Comparison of ENCODE assay signal across 8 cellular contexts in genomic region chr14:30270200-30271161, GRCh38.
DNase-seq lines count a peak whose midpoint lies in the region; ATAC-seq and TF ChIP-seq lines count a peak whose summit lies in the region.

No MANE protein-coding gene starts in this region.

- no peaks in the 10 kb centered on the region for H3K9me3 Mint-ChIP-seq in activated T-helper 1 cell treated with anti-CD3 and anti-CD28 coated beads, Interleukin-12 subunit alpha, Interleukin-12 subunit beta, Interleukin-2, Interleukin-4 antibody, amounts not matched to agents 30 ng/mL and 10 ng/mL and 1 ng/mL, durations not matched to agents 14 hours and 24 hours and 36 hours

- H3K27me3 ChIP-seq in PC-3 (ENCODE audit: low read length) (peaks cover 29% of the 10 kb centered on the region), tibial artery (peaks cover 0 to 3% of the 10 kb centered on the region in 2 donors)

- POLR2A ChIA-PET in PC-3 (lab: Charles Lee; ENCODE audit: unreplicated experiment), result no interaction called here

- CTCF ChIA-PET in PC-3 (lab: Charles Lee), result interaction anchor here (0.5 to 1.8 kb wide), 17 partner anchors 11 to 1292 kb away, joined by 3 to 17 read pairs (median 4); no protein-coding TSS in a partner anchor

- peak; percentile 96 for DNase-seq in ELF-1 (ENCODE audit: low read depth, low spot score)
- peak; percentile 63 for DNase-seq in Jurkat, Clone E6-1 (ENCODE audit: low read depth, low spot score)
- peak; percentile 88 for DNase-seq in PC-3
- DNase-seq in activated T-helper 1 cell treated with anti-CD3 and anti-CD28 coated beads, Interleukin-12 subunit alpha, Interleukin-12 subunit beta, Interleukin-2, Interleukin-4 antibody, amounts not matched to agents 30 ng/mL and 10 ng/mL and 1 ng/mL, durations not matched to agents 14 hours and 24 hours and 36 hours (ENCODE audit: low spot score), result peak; percentile 35
- peak; percentile 79 for DNase-seq in foreskin melanocyte
- peak; percentile 53 for DNase-seq in occipital lobe (lab: John Stamatoyannopoulos, UW)
- DNase-seq in tibial artery, result peak; percentile 81 to 90

- H3K4me1 Mint-ChIP-seq in activated T-helper 1 cell treated with anti-CD3 and anti-CD28 coated beads, Interleukin-12 subunit alpha, Interleukin-12 subunit beta, Interleukin-2, Interleukin-4 antibody, amounts not matched to agents 30 ng/mL and 10 ng/mL and 1 ng/mL, durations not matched to agents 14 hours and 24 hours and 36 hours (ENCODE audit: low read depth), result no peaks in the 10 kb centered on the region

- H3K27ac Mint-ChIP-seq in activated T-helper 1 cell treated with anti-CD3 and anti-CD28 coated beads, Interleukin-12 subunit alpha, Interleukin-12 subunit beta, Interleukin-2, Interleukin-4 antibody, amounts not matched to agents 30 ng/mL and 10 ng/mL and 1 ng/mL, durations not matched to agents 14 hours and 24 hours and 36 hours, result no peak overlapping the region

- peak overlapping the region; percentile 61 for H2AFZ ChIP-seq in PC-3 (ENCODE audit: low read length)

- no peaks in the 10 kb centered on the region for H4K20me1 ChIP-seq in PC-3 (ENCODE audit: low read length)

- no peaks in the 10 kb centered on the region for H3K79me2 ChIP-seq in PC-3 (ENCODE audit: low read length)

- peak; percentile 96 for ATAC-seq in GM21825 (IDR thresholded peaks at IDR 0.05; ENCODE audit: unreplicated experiment)
- ATAC-seq in PC-3, result peak; percentile 100

- H3K9me3 ChIP-seq in PC-3 (ENCODE audit: low read length) (no peaks in the 10 kb centered on the region), tibial artery (no peaks in the 10 kb centered on the region)

- H3K4me1 ChIP-seq in PC-3 (ENCODE audit: insufficient read depth, low read length) (peaks cover 9% of the 10 kb centered on the region; the same call in 1 of the 2 replicates), tibial artery (peaks cover 0 to 3% (median 0%) of the 10 kb centered on the region in 4 donors)

- H3K36me3 ChIP-seq in PC-3 (ENCODE audit: low read depth, low read length) (no peaks in the 10 kb centered on the region), tibial artery (no peaks in the 10 kb centered on the region)

- intact Hi-C loops in PC-3 (cut with micrococcal nuclease), result loop anchor here (2.0 to 5.0 kb wide), 5 partner anchors 20 to 723 kb away; no protein-coding TSS in a partner anchor
- intact Hi-C loops in activated T-helper 1 cell treated with anti-CD3 and anti-CD28 coated beads, Interleukin-12 subunit alpha, Interleukin-12 subunit beta, Interleukin-2, Interleukin-4 antibody, amounts not matched to agents 30 ng/mL and 10 ng/mL and 1 ng/mL, durations not matched to agents 14 hours and 24 hours and 36 hours (cut with micrococcal nuclease), result loop anchor here (5.0 kb wide), 1 partner anchor 723 kb away; no protein-coding TSS in a partner anchor
- intact Hi-C loops in tibial artery (cut with DNase I; ENCODE audit: low total_unique reads), result no loop called here

- BruUV-seq in PC-3 (replicated peaks; lab: Mats Ljungman, UMichigan), result no TSS peak

- H3K27ac ChIP-seq in PC-3 (ENCODE audit: low read length) (no peak overlapping the region), tibial artery (peak overlapping the region in 1 of 2 donors; percentile 2)

- no peaks in the 10 kb centered on the region for H3K27me3 Mint-ChIP-seq in activated T-helper 1 cell treated with anti-CD3 and anti-CD28 coated beads, Interleukin-12 subunit alpha, Interleukin-12 subunit beta, Interleukin-2, Interleukin-4 antibody, amounts not matched to agents 30 ng/mL and 10 ng/mL and 1 ng/mL, durations not matched to agents 14 hours and 24 hours and 36 hours (ENCODE audit: insufficient read depth)

- peak overlapping the region; percentile 69 for H3K4me2 ChIP-seq in PC-3 (ENCODE audit: low read length)

- no peaks in the 10 kb centered on the region for H3K9me2 ChIP-seq in PC-3 (replicated peaks; ENCODE audit: low read length)

- TF ChIP-seq CTCF in PC-3 (conservative IDR thresholded peaks at IDR 0.05; ENCODE audit: low read depth, low read length) (peak; percentile 92), tibial artery (IDR thresholded peaks at IDR 0.05) (peak; percentile 69 to 87)

- no peak overlapping the region for H3K9ac ChIP-seq in PC-3 (ENCODE audit: low read length)

- H3K4me3 Mint-ChIP-seq in activated T-helper 1 cell treated with anti-CD3 and anti-CD28 coated beads, Interleukin-12 subunit alpha, Interleukin-12 subunit beta, Interleukin-2, Interleukin-4 antibody, amounts not matched to agents 30 ng/mL and 10 ng/mL and 1 ng/mL, durations not matched to agents 14 hours and 24 hours and 36 hours, result no peak overlapping the region

- H3K36me3 Mint-ChIP-seq in activated T-helper 1 cell treated with anti-CD3 and anti-CD28 coated beads, Interleukin-12 subunit alpha, Interleukin-12 subunit beta, Interleukin-2, Interleukin-4 antibody, amounts not matched to agents 30 ng/mL and 10 ng/mL and 1 ng/mL, durations not matched to agents 14 hours and 24 hours and 36 hours (ENCODE audit: low read depth), result no peaks in the 10 kb centered on the region

- H3F3A ChIP-seq in PC-3 (ENCODE audit: low read length, unreplicated experiment), result no peaks in the 10 kb centered on the region

- peak overlapping the region; percentile 20; the same call in 1 of the 2 replicates for H3K4me3 ChIP-seq in Jurkat, Clone E6-1 (ENCODE audit: low read length)
- peak overlapping the region; percentile 30; the same call in 1 of the 2 replicates for H3K4me3 ChIP-seq in PC-3 (ENCODE audit: low read length)
- H3K4me3 ChIP-seq in tibial artery, result peak overlapping the region; percentile 17 to 42

Comparison
In these comparisons a context has a peak if more than half of its experiments do, and no peak if none do; other contexts are left out.
1. DNase-seq: peak in every context shown above with its lines; median percentile 96 in ELF-1; 88 in PC-3; 86 in tibial artery; 79 in foreskin melanocyte; 63 in Jurkat, Clone E6-1; 53 in occipital lobe; 35 in activated T-helper 1 cell treated with anti-CD3 and anti-CD28 coated beads, Interleukin-12 subunit alpha, Interleukin-12 subunit beta, Interleukin-2, Interleukin-4 antibody, amounts not matched to agents 30 ng/mL and 10 ng/mL and 1 ng/mL, durations not matched to agents 14 hours and 24 hours and 36 hours.